12 cellular contexts compared by ENCODE assay signal in genomic region chr1:204307334-204307883, GRCh38. TPM values are rescaled to one million over a fixed set of nuclear protein-coding genes. Genes with fewer than 3 reads are reported as not detected.
DNase-seq lines count a peak whose midpoint lies in the region; ATAC-seq, FAIRE-seq and TF ChIP-seq lines count a peak whose summit lies in the region.
"Had no signal": no experiment of that assay in that cellular context is flagged by ENCODE, and none has a peak within 500 bp of the region (broad histone marks: within the 10 kb centered on the region; RNA-seq: fewer than 3 reads in every experiment).

No MANE protein-coding gene starts in this region.

- H3K4me3 ChIP-seq in kidney (ENCODE audit: low read length in 2 of 2) (peak overlapping the region in 1 of 2 donors; percentile 18), thoracic aorta (peak overlapping the region; percentile 21)

- no peaks in the 10 kb centered on the region for H3K27me3 ChIP-seq in thoracic aorta (replicated peaks; ENCODE audit: insufficient read depth)

- intact Hi-C loops in kidney (cut with DNase I): no loop called here

- H3K4me1 ChIP-seq in kidney (ENCODE audit: control insufficient read depth in 1 of 2, insufficient read depth in 1 of 2, low read depth in 1 of 2, low read length in 2 of 2): peaks cover 4 to 5% of the 10 kb centered on the region in 2 donors
- H3K4me1 ChIP-seq in thoracic aorta (ENCODE audit: control insufficient read depth in 1 of 2, low read depth in 2 of 2): no peaks in the 10 kb centered on the region

- ATAC-seq in thoracic aorta (ENCODE audit: insufficient number of reproducible peaks, low FRiP score, low read depth) (no peak), HG02588 (IDR thresholded peaks at IDR 0.05; ENCODE audit: unreplicated experiment) (no peak)
- ATAC-seq: activated T-cell treated with anti-CD3 and anti-CD28 coated beads, Interleukin-2, amount 50 U/mL, for 4 hours; stimulated activated effector memory CD8-positive, alpha-beta T cell treated with anti-CD3 and anti-CD28 coated beads, Interleukin-12 subunit alpha, Interleukin-12 subunit beta, amount 100 ng/mL, for 72 hours had no signal

- H3K36me3 ChIP-seq in kidney (ENCODE audit: control insufficient read depth in 1 of 2, insufficient read depth in 2 of 2, low read length in 2 of 2) (no peaks in the 10 kb centered on the region), thoracic aorta (no peaks in the 10 kb centered on the region)

- DNase-seq in DMS53 (lab: John Stamatoyannopoulos, UW): peak; percentile 19
- DNase-seq in DMS53 treated with DMSO at 0.1 percent for 48 hours (lab: John Stamatoyannopoulos, UW; ENCODE audit: unreplicated experiment): no peak
- no peak for DNase-seq in kidney
- DNase-seq in thoracic aorta (ENCODE audit: low spot score): no peak
- DNase-seq in mesenteric fat pad (ENCODE audit: low spot score): no peak
- no peak for DNase-seq in activated naive CD4-positive, alpha-beta T cell treated with Interleukin-2 at 50 U/mL for 16 hours
- DNase-seq: activated T-cell treated with anti-CD3 and anti-CD28 coated beads, Interleukin-2, amount 50 U/mL, for 4 hours; NCI-H1930 had no signal

- no peak for FAIRE-seq in kidney (lab: Jason Lieb, UNC)
- FAIRE-seq: A204.1 had no signal

- peak overlapping the region; percentile 1 to 37 for H3K9ac ChIP-seq in kidney (ENCODE audit: low read length in 2 of 2)

- H3K9me3 ChIP-seq in kidney (ENCODE audit: control insufficient read depth in 1 of 2, low read length in 2 of 2) (no peaks in the 10 kb centered on the region), thoracic aorta (no peaks in the 10 kb centered on the region)

- no peak for TF ChIP-seq CTCF in kidney (IDR thresholded peaks at IDR 0.05; ENCODE audit: borderline replicate concordance, extremely low read depth, insufficient read depth)
- no peak for TF ChIP-seq CTCF in thoracic aorta (IDR thresholded peaks at IDR 0.05)

- peak overlapping the region; percentile 50 for H3K27ac ChIP-seq in angular gyrus (ENCODE audit: low read depth, low read length)
- no peak overlapping the region for H3K27ac ChIP-seq in kidney (ENCODE audit: low read depth in 2 of 2, low read length in 2 of 2)
- no peak overlapping the region for H3K27ac ChIP-seq in thoracic aorta

RNA-seq across cellular contexts. Expression of gene PLEKHA6, which starts 52.3 kb away (rescaled TPM):
- total RNA-seq in kidney (65.1 TPM), thoracic aorta (1 to 10 TPM; 5.1 to 6.9 TPM), mesenteric fat pad (3.5 TPM)
- 17.5 TPM for polyA plus RNA-seq in kidney (ENCODE audit: insufficient read depth, low read depth, low replicate concordance)
